ENCODE assay signal across 1 cellular context in the genomic region with DNA sequence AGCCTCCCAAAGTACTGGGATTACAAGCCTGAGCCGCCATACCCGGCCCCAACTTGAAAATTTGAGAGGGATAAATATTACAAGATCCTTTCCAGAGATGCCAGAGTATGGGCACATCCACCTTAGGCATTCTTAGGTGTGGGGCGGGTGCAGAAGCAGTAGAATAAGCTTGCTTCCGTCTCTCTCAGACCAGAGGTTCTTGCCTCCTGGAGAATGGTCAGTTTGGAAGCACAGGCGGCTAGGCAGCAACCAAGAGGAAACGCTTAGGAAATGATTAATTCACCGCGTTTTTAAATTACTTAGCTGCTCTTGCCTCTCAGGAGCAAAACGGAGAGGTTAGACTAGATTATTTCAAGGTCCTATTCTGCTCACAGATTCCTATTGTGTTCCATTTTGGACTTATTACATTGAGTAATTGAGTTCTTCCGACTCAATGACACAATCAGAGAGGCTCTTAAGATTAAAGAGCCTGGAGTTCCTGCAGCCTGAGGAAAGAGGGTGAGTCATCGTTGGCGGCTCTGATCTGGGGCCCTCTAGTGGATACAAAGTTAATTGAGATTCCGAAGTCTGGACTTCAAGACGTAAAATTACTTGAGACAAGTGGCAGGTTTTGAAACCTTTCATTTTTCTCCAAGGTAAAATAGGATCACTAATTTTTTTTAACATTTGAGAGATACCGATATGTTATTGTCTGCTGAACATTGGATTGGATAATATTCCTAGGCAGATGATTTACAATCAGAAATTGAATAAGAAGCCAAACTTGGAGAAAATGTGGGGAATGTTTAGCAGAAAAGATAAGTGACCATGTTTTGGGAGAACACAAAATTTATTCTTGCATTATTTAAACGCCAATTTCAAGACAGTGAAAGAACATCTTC.
TF ChIP-seq lines count a peak whose summit lies in the region.

No MANE protein-coding gene starts in this region.

TF ChIP-seq in HepG2, 621 proteins besides CTCF, POLR2A, EP300 and RAD21 (continued from another document):
- TF ChIP-seq, protein P1, sequence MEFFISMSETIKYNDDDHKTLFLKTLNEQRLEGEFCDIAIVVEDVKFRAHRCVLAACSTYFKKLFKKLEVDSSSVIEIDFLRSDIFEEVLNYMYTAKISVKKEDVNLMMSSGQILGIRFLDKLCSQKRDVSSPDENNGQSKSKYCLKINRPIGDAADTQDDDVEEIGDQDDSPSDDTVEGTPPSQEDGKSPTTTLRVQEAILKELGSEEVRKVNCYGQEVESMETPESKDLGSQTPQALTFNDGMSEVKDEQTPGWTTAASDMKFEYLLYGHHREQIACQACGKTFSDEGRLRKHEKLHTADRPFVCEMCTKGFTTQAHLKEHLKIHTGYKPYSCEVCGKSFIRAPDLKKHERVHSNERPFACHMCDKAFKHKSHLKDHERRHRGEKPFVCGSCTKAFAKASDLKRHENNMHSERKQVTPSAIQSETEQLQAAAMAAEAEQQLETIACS (CRISPR knock-in tag; IDR thresholded peaks at IDR 0.05) = no peak
- TF ChIP-seq ZNF546 (CRISPR knock-in tag; conservative IDR thresholded peaks at IDR 0.05) = no peak
- 0 out of 2 replicates have a peak, but pooled peaks have one; percentile 46 for TF ChIP-seq MIXL1 (CRISPR knock-in tag; IDR thresholded peaks at IDR 0.05)
- TF ChIP-seq ZNF891 (CRISPR knock-in tag; IDR thresholded peaks at IDR 0.05) = no peak
TF ChIP-seq in HepG2: peak in this region for 7.
